ENCODE assay signal across 18 cellular contexts in the genomic region with DNA sequence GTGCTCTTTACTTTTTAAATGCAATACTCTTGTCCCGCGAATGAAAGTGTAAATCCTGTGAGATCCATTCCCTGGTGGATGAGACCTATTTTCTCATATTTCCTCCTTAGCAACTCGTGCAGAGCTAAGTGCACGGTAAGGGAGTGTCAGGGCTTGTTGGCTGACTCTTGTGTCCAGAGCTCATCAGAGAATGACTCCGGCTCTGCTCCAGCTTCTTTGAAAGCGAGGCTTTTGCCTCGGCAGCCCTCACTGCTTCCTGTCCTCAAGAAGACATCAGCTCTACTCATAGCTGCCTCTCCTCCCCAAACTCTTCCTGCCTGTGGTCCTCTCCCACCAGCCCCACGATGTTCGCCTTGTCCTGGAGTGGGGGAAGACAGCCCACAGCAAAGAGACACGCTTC.
"Had no signal": no experiment of that assay in that cellular context is flagged by ENCODE, and none has a peak within 500 bp of the region (broad histone marks: within the 10 kb centered on the region; RNA-seq: fewer than 3 reads in every experiment).

No MANE protein-coding gene starts in this region.

- DNase-seq: activated gamma-delta T cell treated with Interleukin-2 at 50 U/mL for 16 hours; activated T-cell treated with anti-CD3 and anti-CD28 coated beads, Interleukin-2, amount 50 U/mL, for 1 hour; anterior cingulate cortex; central memory CD4-positive, alpha-beta T cell; effector memory CD4-positive, alpha-beta T cell; foreskin melanocyte; occipital lobe; spleen; stimulated activated CD4-positive, alpha-beta T cell treated with anti-CD3 and anti-CD28 coated beads, Interleukin-4, amount 100 ng/mL, for 24 hours; stimulated activated naive CD4-positive, alpha-beta T cell treated with Interleukin-2 at 50 U/mL for 16 hours; T-cell had no signal

- H3K27ac ChIP-seq: spleen, tibial artery had no signal

- H3K27ac Mint-ChIP-seq: activated naive CD4-positive, alpha-beta T cell treated with anti-CD3 and anti-CD28 coated beads, Interleukin-2, amount 50 U/mL, for 24 hours; memory B cell; T-cell; WTC11 had no signal

- H3K4me3 ChIP-seq: spleen, tibial artery had no signal

- H3K36me3 ChIP-seq: spleen, tibial artery had no signal

- H3K9me3 ChIP-seq: spleen, tibial artery had no signal

- ATAC-seq: esophagus mucosa, T-cell, WTC11 had no signal

- H3K4me1 Mint-ChIP-seq: activated naive CD4-positive, alpha-beta T cell treated with anti-CD3 and anti-CD28 coated beads, Interleukin-2, amount 50 U/mL, for 24 hours; memory B cell; T-cell had no signal

- H3K36me3 Mint-ChIP-seq: activated naive CD4-positive, alpha-beta T cell treated with anti-CD3 and anti-CD28 coated beads, Interleukin-2, amount 50 U/mL, for 24 hours; brain; memory B cell; T-cell had no signal

- H3K4me3 Mint-ChIP-seq: activated naive CD4-positive, alpha-beta T cell treated with anti-CD3 and anti-CD28 coated beads, Interleukin-2, amount 50 U/mL, for 24 hours; brain; memory B cell; nephron; T-cell; WTC11 had no signal

- H3K9me3 Mint-ChIP-seq: activated naive CD4-positive, alpha-beta T cell treated with anti-CD3 and anti-CD28 coated beads, Interleukin-2, amount 50 U/mL, for 24 hours; memory B cell; nephron; T-cell had no signal

- H3K4me1 ChIP-seq: spleen, tibial artery had no signal
